In genomic region chr18:55404811-55405654, GRCh38 we compare ENCODE assay signal across 12 cellular contexts.
DNase-seq lines count a peak whose midpoint lies in the region; ATAC-seq and TF ChIP-seq lines count a peak whose summit lies in the region.
"Had no signal": no experiment of that assay in that cellular context is flagged by ENCODE, and none has a peak within 500 bp of the region (broad histone marks: within the 10 kb centered on the region; RNA-seq: fewer than 3 reads in every experiment).

No MANE protein-coding gene starts in this region.

- TF ChIP-seq CTCF in esophagus muscularis mucosa (IDR thresholded peaks at IDR 0.05) (no peak), CD14-positive monocyte (IDR thresholded peaks at IDR 0.05) (no peak)

- DNase-seq in EH (ENCODE audit: low read depth) (peak; percentile 37), M059J (ENCODE audit: low read depth) (peak; percentile 23), esophagus muscularis mucosa (ENCODE audit: extremely low spot score) (no peak), pons (ENCODE audit: low spot score) (peak; percentile 72), CD14-positive monocyte (ENCODE audit: low spot score) (no peak), AML-193 (lab: John Stamatoyannopoulos, UW) (no peak)
- DNase-seq: CD4-positive, alpha-beta memory T cell; naive thymus-derived CD8-positive, alpha-beta T cell had no signal

- no peaks in the 10 kb centered on the region for H3K9me3 ChIP-seq in esophagus muscularis mucosa

- no peak overlapping the region for H3K27ac Mint-ChIP-seq in CD14-positive monocyte
- H3K27ac Mint-ChIP-seq: activated naive CD8-positive, alpha-beta T cell treated with anti-CD3 and anti-CD28 coated beads for 36 hours; CD4-positive, alpha-beta memory T cell; naive thymus-derived CD8-positive, alpha-beta T cell had no signal

- peak overlapping the region; percentile 40 to 78 (median 66) for H3K27ac ChIP-seq in esophagus muscularis mucosa (replicated peaks in 1 of 4)
- H3K27ac ChIP-seq: VCaP had no signal

- H3K4me1 ChIP-seq in esophagus muscularis mucosa: peaks cover 15 to 44% (median 39%) of the 10 kb centered on the region in 4 donors

- peaks cover 0 to 2% (median 0%) of the 10 kb centered on the region in 3 donors for H3K27me3 Mint-ChIP-seq in CD14-positive monocyte (ENCODE audit: low read depth in 3 of 3)

- H3K36me3 Mint-ChIP-seq in CD14-positive monocyte: peaks cover 0 to 3% of the 10 kb centered on the region in 2 donors
- H3K36me3 Mint-ChIP-seq: activated naive CD8-positive, alpha-beta T cell treated with anti-CD3 and anti-CD28 coated beads for 36 hours; CD4-positive, alpha-beta memory T cell; naive thymus-derived CD8-positive, alpha-beta T cell had no signal

- H3K4me3 Mint-ChIP-seq in CD14-positive monocyte: no peak overlapping the region
- H3K4me3 Mint-ChIP-seq: activated naive CD8-positive, alpha-beta T cell treated with anti-CD3 and anti-CD28 coated beads for 36 hours; CD4-positive, alpha-beta memory T cell; naive thymus-derived CD8-positive, alpha-beta T cell had no signal

- no peak for TF ChIP-seq POLR2A in esophagus muscularis mucosa (IDR thresholded peaks at IDR 0.05; ENCODE audit: low read depth)

- no peaks in the 10 kb centered on the region for H3K36me3 ChIP-seq in esophagus muscularis mucosa

- 90% methylated on average over 8 of the region's 8 CpGs for WGBS in esophagus muscularis mucosa

- ATAC-seq in GM19467 (IDR thresholded peaks at IDR 0.05; ENCODE audit: unreplicated experiment) (no peak), HG03175 (IDR thresholded peaks at IDR 0.05; ENCODE audit: unreplicated experiment) (no peak)
- ATAC-seq: naive thymus-derived CD8-positive, alpha-beta T cell had no signal

- no peak for TF ChIP-seq EP300 in esophagus muscularis mucosa (IDR thresholded peaks at IDR 0.05)

- intact Hi-C loops in esophagus muscularis mucosa (cut with DNase I) (loop anchor here (5.0 to 10.0 kb wide), 3 partner anchors 80 to 182 kb away; partner anchors contain the start of gene TCF4), CD14-positive monocyte (cut with micrococcal nuclease) (no loop called here)

- peaks cover 4% of the 10 kb centered on the region for H3K4me1 Mint-ChIP-seq in CD14-positive monocyte
- H3K4me1 Mint-ChIP-seq: CD4-positive, alpha-beta memory T cell; naive thymus-derived CD8-positive, alpha-beta T cell had no signal

- peaks cover 0 to 2% (median 0%) of the 10 kb centered on the region in 7 donors for H3K9me3 Mint-ChIP-seq in CD14-positive monocyte
- H3K9me3 Mint-ChIP-seq: activated naive CD8-positive, alpha-beta T cell treated with anti-CD3 and anti-CD28 coated beads for 36 hours; naive thymus-derived CD8-positive, alpha-beta T cell had no signal

- no peaks in the 10 kb centered on the region for H3K27me3 ChIP-seq in esophagus muscularis mucosa

- peak overlapping the region in 1 of 4 donors; percentile 1 for H3K4me3 ChIP-seq in esophagus muscularis mucosa

Comparison
In these comparisons a context has a peak if more than half of its experiments do, and no peak if none do; other contexts are left out.
1. DNase-seq: peak in EH (single experiment), M059J (single experiment) and pons (single experiment); none in esophagus muscularis mucosa (single experiment), CD14-positive monocyte (single experiment) and AML-193 (0 of 2).